ENCODE assay signal across 1 cellular context in genomic region chrX:134933248-134933647, GRCh38.
TF ChIP-seq lines count a peak whose summit lies in the region.

No MANE protein-coding gene starts in this region.

TF ChIP-seq in WTC11, 78 proteins besides CTCF, POLR2A, EP300 and RAD21 (continued from another document):
- TF ChIP-seq ARID4B (CRISPR knock-in tag; IDR thresholded peaks at IDR 0.05; ENCODE audit: borderline replicate concordance), result no peak
- no peak for TF ChIP-seq CBFB (CRISPR knock-in tag; IDR thresholded peaks at IDR 0.05; ENCODE audit: low read depth)
- no peak for TF ChIP-seq ZNF423 (CRISPR knock-in tag; IDR thresholded peaks at IDR 0.05)
- TF ChIP-seq NR3C1 (CRISPR knock-in tag; conservative IDR thresholded peaks at IDR 0.05; ENCODE audit: low read depth), result no peak
- no peak for TF ChIP-seq SMAD4 (CRISPR knock-in tag; IDR thresholded peaks at IDR 0.05)
- no peak for TF ChIP-seq ZNF138 (CRISPR knock-in tag; conservative IDR thresholded peaks at IDR 0.05)
- no peak for TF ChIP-seq USF2 (CRISPR knock-in tag; IDR thresholded peaks at IDR 0.05)
- no peak for TF ChIP-seq OVOL2 (CRISPR knock-in tag; IDR thresholded peaks at IDR 0.05; ENCODE audit: borderline replicate concordance)
- no peak for TF ChIP-seq NFATC4 (CRISPR knock-in tag; IDR thresholded peaks at IDR 0.05)
- TF ChIP-seq PRRX2 (CRISPR knock-in tag; IDR thresholded peaks at IDR 0.05), result no peak
- TF ChIP-seq JAZF1 (CRISPR knock-in tag; IDR thresholded peaks at IDR 0.05), result no peak
- no peak for TF ChIP-seq ZNF425 (CRISPR knock-in tag; conservative IDR thresholded peaks at IDR 0.05)
- TF ChIP-seq NR1H2 (CRISPR knock-in tag; IDR thresholded peaks at IDR 0.05), result no peak
- TF ChIP-seq ELF4 (CRISPR knock-in tag; IDR thresholded peaks at IDR 0.05; ENCODE audit: low read depth), result no peak
